In genomic region chr9:6782378-6782777, GRCh38 we compare ENCODE assay signal across 2 cellular contexts.
TF ChIP-seq lines count a peak whose summit lies in the region.

No MANE protein-coding gene starts in this region.

TF ChIP-seq in WTC11, 78 proteins besides CTCF, POLR2A, EP300 and RAD21:
- no peak for TF ChIP-seq ZNF263 (CRISPR knock-in tag; IDR thresholded peaks at IDR 0.05; ENCODE audit: low read depth)
- no peak for TF ChIP-seq ARID4B (CRISPR knock-in tag; IDR thresholded peaks at IDR 0.05; ENCODE audit: borderline replicate concordance)
- TF ChIP-seq, protein P1, sequence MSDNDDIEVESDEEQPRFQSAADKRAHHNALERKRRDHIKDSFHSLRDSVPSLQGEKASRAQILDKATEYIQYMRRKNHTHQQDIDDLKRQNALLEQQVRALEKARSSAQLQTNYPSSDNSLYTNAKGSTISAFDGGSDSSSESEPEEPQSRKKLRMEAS (CRISPR knock-in tag; IDR thresholded peaks at IDR 0.05), result no peak
- TF ChIP-seq ZBTB21 (CRISPR knock-in tag; IDR thresholded peaks at IDR 0.05; ENCODE audit: borderline replicate concordance), result no peak
- TF ChIP-seq, protein P2, sequence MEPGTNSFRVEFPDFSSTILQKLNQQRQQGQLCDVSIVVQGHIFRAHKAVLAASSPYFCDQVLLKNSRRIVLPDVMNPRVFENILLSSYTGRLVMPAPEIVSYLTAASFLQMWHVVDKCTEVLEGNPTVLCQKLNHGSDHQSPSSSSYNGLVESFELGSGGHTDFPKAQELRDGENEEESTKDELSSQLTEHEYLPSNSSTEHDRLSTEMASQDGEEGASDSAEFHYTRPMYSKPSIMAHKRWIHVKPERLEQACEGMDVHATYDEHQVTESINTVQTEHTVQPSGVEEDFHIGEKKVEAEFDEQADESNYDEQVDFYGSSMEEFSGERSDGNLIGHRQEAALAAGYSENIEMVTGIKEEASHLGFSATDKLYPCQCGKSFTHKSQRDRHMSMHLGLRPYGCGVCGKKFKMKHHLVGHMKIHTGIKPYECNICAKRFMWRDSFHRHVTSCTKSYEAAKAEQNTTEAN (CRISPR knock-in tag; IDR thresholded peaks at IDR 0.05), result no peak
- TF ChIP-seq ZSCAN18 (CRISPR knock-in tag; IDR thresholded peaks at IDR 0.05), result no peak
- TF ChIP-seq, protein P3, sequence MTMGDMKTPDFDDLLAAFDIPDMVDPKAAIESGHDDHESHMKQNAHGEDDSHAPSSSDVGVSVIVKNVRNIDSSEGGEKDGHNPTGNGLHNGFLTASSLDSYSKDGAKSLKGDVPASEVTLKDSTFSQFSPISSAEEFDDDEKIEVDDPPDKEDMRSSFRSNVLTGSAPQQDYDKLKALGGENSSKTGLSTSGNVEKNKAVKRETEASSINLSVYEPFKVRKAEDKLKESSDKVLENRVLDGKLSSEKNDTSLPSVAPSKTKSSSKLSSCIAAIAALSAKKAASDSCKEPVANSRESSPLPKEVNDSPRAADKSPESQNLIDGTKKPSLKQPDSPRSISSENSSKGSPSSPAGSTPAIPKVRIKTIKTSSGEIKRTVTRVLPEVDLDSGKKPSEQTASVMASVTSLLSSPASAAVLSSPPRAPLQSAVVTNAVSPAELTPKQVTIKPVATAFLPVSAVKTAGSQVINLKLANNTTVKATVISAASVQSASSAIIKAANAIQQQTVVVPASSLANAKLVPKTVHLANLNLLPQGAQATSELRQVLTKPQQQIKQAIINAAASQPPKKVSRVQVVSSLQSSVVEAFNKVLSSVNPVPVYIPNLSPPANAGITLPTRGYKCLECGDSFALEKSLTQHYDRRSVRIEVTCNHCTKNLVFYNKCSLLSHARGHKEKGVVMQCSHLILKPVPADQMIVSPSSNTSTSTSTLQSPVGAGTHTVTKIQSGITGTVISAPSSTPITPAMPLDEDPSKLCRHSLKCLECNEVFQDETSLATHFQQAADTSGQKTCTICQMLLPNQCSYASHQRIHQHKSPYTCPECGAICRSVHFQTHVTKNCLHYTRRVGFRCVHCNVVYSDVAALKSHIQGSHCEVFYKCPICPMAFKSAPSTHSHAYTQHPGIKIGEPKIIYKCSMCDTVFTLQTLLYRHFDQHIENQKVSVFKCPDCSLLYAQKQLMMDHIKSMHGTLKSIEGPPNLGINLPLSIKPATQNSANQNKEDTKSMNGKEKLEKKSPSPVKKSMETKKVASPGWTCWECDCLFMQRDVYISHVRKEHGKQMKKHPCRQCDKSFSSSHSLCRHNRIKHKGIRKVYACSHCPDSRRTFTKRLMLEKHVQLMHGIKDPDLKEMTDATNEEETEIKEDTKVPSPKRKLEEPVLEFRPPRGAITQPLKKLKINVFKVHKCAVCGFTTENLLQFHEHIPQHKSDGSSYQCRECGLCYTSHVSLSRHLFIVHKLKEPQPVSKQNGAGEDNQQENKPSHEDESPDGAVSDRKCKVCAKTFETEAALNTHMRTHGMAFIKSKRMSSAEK (CRISPR knock-in tag; IDR thresholded peaks at IDR 0.05; ENCODE audit: borderline replicate concordance), result no peak
- TF ChIP-seq ZNF219 (CRISPR knock-in tag; IDR thresholded peaks at IDR 0.05; ENCODE audit: borderline replicate concordance), result no peak
- no peak for TF ChIP-seq TEAD1 (CRISPR knock-in tag; IDR thresholded peaks at IDR 0.05)
- TF ChIP-seq HMGA2 (CRISPR knock-in tag; IDR thresholded peaks at IDR 0.05), result no peak
- no peak for TF ChIP-seq ESRRA (CRISPR knock-in tag; IDR thresholded peaks at IDR 0.05; ENCODE audit: borderline replicate concordance)
- no peak for TF ChIP-seq GRHL2 (CRISPR knock-in tag; IDR thresholded peaks at IDR 0.05; ENCODE audit: insufficient replicate concordance, severe bottlenecking)

TF ChIP-seq in GM23338, 12 proteins besides CTCF, POLR2A, EP300 and RAD21:
- TF ChIP-seq CREB1 (CRISPR knock-in tag; IDR thresholded peaks at IDR 0.05; ENCODE audit: low read depth), result no peak
- no peak for TF ChIP-seq STAT1 (IDR thresholded peaks at IDR 0.05; ENCODE audit: unreplicated experiment)
- TF ChIP-seq EZH2phosphoT487 (IDR thresholded peaks at IDR 0.05; ENCODE audit: unreplicated experiment), result no peak
- no peak for TF ChIP-seq ZNF331 (CRISPR knock-in tag; IDR thresholded peaks at IDR 0.05; ENCODE audit: low read depth)
- no peak for TF ChIP-seq EZH2 (IDR thresholded peaks at IDR 0.05; ENCODE audit: low read depth, unreplicated experiment)
- TF ChIP-seq NANOG (IDR thresholded peaks at IDR 0.05; ENCODE audit: borderline replicate concordance), result no peak
- TF ChIP-seq ETS1 (IDR thresholded peaks at IDR 0.05), result no peak
TF ChIP-seq in GM23338: peak in this region for 0.
